Comparison of ENCODE assay signal across 8 cellular contexts in genomic region chr15:94324117-94324826, GRCh38.
DNase-seq lines count a peak whose midpoint lies in the region; ATAC-seq and TF ChIP-seq lines count a peak whose summit lies in the region.

No MANE protein-coding gene starts in this region.

- peak overlapping the region; percentile 68; the same call in 1 of the 2 replicates for H3K4ac ChIP-seq in IMR-90 (ENCODE audit: low read depth, low read length)

- no TSS peak for BruUV-seq in IMR-90 (replicated peaks; lab: Mats Ljungman, UMichigan)
- no TSS peak for BruUV-seq in PC-3 (replicated peaks; lab: Mats Ljungman, UMichigan)

- H3K9me2 ChIP-seq in PC-3 (replicated peaks; ENCODE audit: low read length) = no peaks in the 10 kb centered on the region

- DNase-seq in EH (ENCODE audit: low read depth) = peak; percentile 61
- peak; percentile 65 for DNase-seq in IMR-90
- peak; percentile 66 for DNase-seq in PC-3
- DNase-seq in activated T-helper 1 cell treated with anti-CD3 and anti-CD28 coated beads, Interleukin-12 subunit alpha, Interleukin-12 subunit beta, Interleukin-2, Interleukin-4 antibody, amounts not matched to agents 30 ng/mL and 10 ng/mL and 1 ng/mL, durations not matched to agents 14 hours and 24 hours and 36 hours (ENCODE audit: low spot score) = peak; percentile 44
- DNase-seq in foreskin keratinocyte = peak in 1 of 2 donors; percentile 22
- peak; percentile 15 to 56 (median 40) for DNase-seq in ovary
- no peak for DNase-seq in vagina (ENCODE audit: extremely low spot score in 2 of 2)

- no peak overlapping the region for H3K18ac ChIP-seq in IMR-90 (ENCODE audit: low read depth, low read length)

- dilution Hi-C loops in IMR-90 (cut with HindIII; ENCODE audit: low sequenced_read_pairs, unreplicated experiment) = no loop called here

- TF ChIP-seq EP300 in ovary (IDR thresholded peaks at IDR 0.05) = no peak

- 23% methylated on average over 4 of the region's 17 CpGs; no CpG with 5 or more reads in 1 of the 2 experiments for WGBS in IMR-90 (ENCODE audit: extremely low coverage in 2 of 2, insufficient read length in 1 of 2), 2 experiments
- WGBS in ovary, 3 donors = 25 to 32% (median 27%) methylated on average over 17 of the region's 17 CpGs

- H3K4me3 Mint-ChIP-seq in activated T-helper 1 cell treated with anti-CD3 and anti-CD28 coated beads, Interleukin-12 subunit alpha, Interleukin-12 subunit beta, Interleukin-2, Interleukin-4 antibody, amounts not matched to agents 30 ng/mL and 10 ng/mL and 1 ng/mL, durations not matched to agents 14 hours and 24 hours and 36 hours = no peak overlapping the region

- H3K9me1 ChIP-seq in IMR-90 (ENCODE audit: insufficient read depth, low read length) = no peaks in the 10 kb centered on the region

- no peaks in the 10 kb centered on the region for H3F3A ChIP-seq in PC-3 (ENCODE audit: low read length, unreplicated experiment)

- POLR2A ChIA-PET in IMR-90 (lab: Charles Lee; ENCODE audit: unreplicated experiment) = no interaction called here
- POLR2A ChIA-PET in PC-3 (lab: Charles Lee; ENCODE audit: unreplicated experiment) = no interaction called here

- no peaks in the 10 kb centered on the region for H4K20me1 ChIP-seq in IMR-90 (ENCODE audit: insufficient read depth, low read length)
- no peaks in the 10 kb centered on the region for H4K20me1 ChIP-seq in PC-3 (ENCODE audit: low read length)

- no peaks in the 10 kb centered on the region for H3K27me3 ChIP-seq in IMR-90 (ENCODE audit: control insufficient read depth, insufficient read depth, low read length)
- H3K27me3 ChIP-seq in PC-3 (ENCODE audit: low read length) = no peaks in the 10 kb centered on the region
- no peaks in the 10 kb centered on the region for H3K27me3 ChIP-seq in foreskin keratinocyte
- H3K27me3 ChIP-seq in ovary = no peaks in the 10 kb centered on the region
- H3K27me3 ChIP-seq in vagina = no peaks in the 10 kb centered on the region

- no peak overlapping the region for H3K9ac ChIP-seq in IMR-90 (ENCODE audit: low read depth, low read length)
- no peak overlapping the region for H3K9ac ChIP-seq in PC-3 (ENCODE audit: low read length)

- no peak overlapping the region; the same call in 1 of the 2 replicates for H4K91ac ChIP-seq in IMR-90 (ENCODE audit: insufficient read depth, low read depth, low read length)

- H3K4me1 ChIP-seq in IMR-90 (ENCODE audit: control insufficient read depth, insufficient read depth, low read length) = no peaks in the 10 kb centered on the region
- H3K4me1 ChIP-seq in PC-3 (ENCODE audit: insufficient read depth, low read length) = no peaks in the 10 kb centered on the region
- no peaks in the 10 kb centered on the region for H3K4me1 ChIP-seq in foreskin keratinocyte
- no peaks in the 10 kb centered on the region for H3K4me1 ChIP-seq in ovary (ENCODE audit: insufficient read depth)
- peaks cover 23% of the 10 kb centered on the region for H3K4me1 ChIP-seq in vagina

- CTCF ChIA-PET in IMR-90 (lab: Yijun Ruan, JAX) (interaction anchor here (0.8 to 4.9 kb wide), 13 partner anchors 8 to 167 kb away, joined by 3 to 58 read pairs (median 3); no protein-coding TSS in a partner anchor), PC-3 (lab: Charles Lee) (interaction anchor here (0.7 kb wide), 1 partner anchor 1294 kb away, joined by 3 read pairs; no protein-coding TSS in a partner anchor)

- H3K23ac ChIP-seq in IMR-90 (ENCODE audit: low read depth, low read length) = no peak overlapping the region

- no peak overlapping the region; the same call in 1 of the 2 replicates for H4K5ac ChIP-seq in IMR-90 (ENCODE audit: low read depth, low read length)

- no peak overlapping the region for H3K4me2 ChIP-seq in IMR-90 (ENCODE audit: low read depth, low read length)
- H3K4me2 ChIP-seq in PC-3 (ENCODE audit: low read length) = peak overlapping the region; percentile 28; the same call in 1 of the 2 replicates

- peaks cover 45% of the 10 kb centered on the region for H3K36me3 Mint-ChIP-seq in activated T-helper 1 cell treated with anti-CD3 and anti-CD28 coated beads, Interleukin-12 subunit alpha, Interleukin-12 subunit beta, Interleukin-2, Interleukin-4 antibody, amounts not matched to agents 30 ng/mL and 10 ng/mL and 1 ng/mL, durations not matched to agents 14 hours and 24 hours and 36 hours (ENCODE audit: low read depth)

- no peak overlapping the region for H3K56ac ChIP-seq in IMR-90 (ENCODE audit: extremely low read depth, insufficient read depth, low read length)

- H2AK5ac ChIP-seq in IMR-90 (ENCODE audit: low read depth, low read length) = no peak overlapping the region; the same call in 1 of the 2 replicates

- no peaks in the 10 kb centered on the region for H3K27me3 Mint-ChIP-seq in activated T-helper 1 cell treated with anti-CD3 and anti-CD28 coated beads, Interleukin-12 subunit alpha, Interleukin-12 subunit beta, Interleukin-2, Interleukin-4 antibody, amounts not matched to agents 30 ng/mL and 10 ng/mL and 1 ng/mL, durations not matched to agents 14 hours and 24 hours and 36 hours (ENCODE audit: insufficient read depth)

- H2AFZ ChIP-seq in IMR-90 (replicated peaks; ENCODE audit: low read length, poor library complexity) (peak overlapping the region; percentile 67), PC-3 (ENCODE audit: low read length) (peak overlapping the region; percentile 31; the same call in 1 of the 2 replicates)

- no peak overlapping the region for H2BK5ac ChIP-seq in IMR-90 (ENCODE audit: low read depth, low read length, poor library complexity, severe bottlenecking)

- H3K14ac ChIP-seq in IMR-90 (replicated peaks; ENCODE audit: low read depth, low read length) = no peak overlapping the region

- H3K36me3 ChIP-seq in IMR-90 (ENCODE audit: control insufficient read depth, insufficient read depth, low read length) (no peaks in the 10 kb centered on the region), PC-3 (ENCODE audit: low read depth, low read length) (no peaks in the 10 kb centered on the region; the same call in 1 of the 2 replicates), ovary (no peaks in the 10 kb centered on the region), vagina (no peaks in the 10 kb centered on the region)

- H2BK120ac ChIP-seq in IMR-90 (ENCODE audit: low read depth, low read length) = 0 out of 2 replicates have a peak overlapping the region, but pooled peaks have one; percentile 29

- peak; percentile 93 for TF ChIP-seq RAD21 in IMR-90 (IDR thresholded peaks at IDR 0.05; ENCODE audit: low read length)

- in situ Hi-C loops in IMR-90 (cut with MboI; ENCODE audit: low sequenced_read_pairs) = loop anchor here (5.0 to 10.0 kb wide), 2 partner anchors 162 to 1289 kb away; no protein-coding TSS in a partner anchor

- H3K27ac ChIP-seq in IMR-90 (ENCODE audit: insufficient read depth, low read length) = no peak overlapping the region
- no peak overlapping the region for H3K27ac ChIP-seq in PC-3 (ENCODE audit: low read length)
- H3K27ac ChIP-seq in foreskin keratinocyte = no peak overlapping the region
- no peak overlapping the region for H3K27ac ChIP-seq in ovary
- H3K27ac ChIP-seq in vagina = no peak overlapping the region

- TF ChIP-seq CTCF in IMR-90 (conservative IDR thresholded peaks at IDR 0.05; ENCODE audit: low read depth, low read length) = peak; percentile 92
- peak; percentile 91 for TF ChIP-seq CTCF in PC-3 (conservative IDR thresholded peaks at IDR 0.05; ENCODE audit: low read depth, low read length)
- TF ChIP-seq CTCF in foreskin keratinocyte (conservative IDR thresholded peaks at IDR 0.05) = peak; percentile 94
- peak; percentile 56 to 77 (median 71) for TF ChIP-seq CTCF in ovary (IDR thresholded peaks at IDR 0.05)
- TF ChIP-seq CTCF in vagina (IDR thresholded peaks at IDR 0.05) = peak; percentile 74 to 92 (median 84)

- H2BK15ac ChIP-seq in IMR-90 (ENCODE audit: low read depth, low read length) = no peak overlapping the region

- no peaks in the 10 kb centered on the region for H3K79me2 ChIP-seq in PC-3 (ENCODE audit: low read length)

- H3K9me3 Mint-ChIP-seq in activated T-helper 1 cell treated with anti-CD3 and anti-CD28 coated beads, Interleukin-12 subunit alpha, Interleukin-12 subunit beta, Interleukin-2, Interleukin-4 antibody, amounts not matched to agents 30 ng/mL and 10 ng/mL and 1 ng/mL, durations not matched to agents 14 hours and 24 hours and 36 hours = no peaks in the 10 kb centered on the region

- H3K4me1 Mint-ChIP-seq in activated T-helper 1 cell treated with anti-CD3 and anti-CD28 coated beads, Interleukin-12 subunit alpha, Interleukin-12 subunit beta, Interleukin-2, Interleukin-4 antibody, amounts not matched to agents 30 ng/mL and 10 ng/mL and 1 ng/mL, durations not matched to agents 14 hours and 24 hours and 36 hours (ENCODE audit: low read depth) = peaks cover 48% of the 10 kb centered on the region

- intact Hi-C loops in IMR-90 (cut with micrococcal nuclease) = loop anchor here (1.0 to 5.0 kb wide), 3 partner anchors 160 to 1527 kb away; no protein-coding TSS in a partner anchor
- intact Hi-C loops in PC-3 (cut with micrococcal nuclease) = no loop called here
- intact Hi-C loops in activated T-helper 1 cell treated with anti-CD3 and anti-CD28 coated beads, Interleukin-12 subunit alpha, Interleukin-12 subunit beta, Interleukin-2, Interleukin-4 antibody, amounts not matched to agents 30 ng/mL and 10 ng/mL and 1 ng/mL, durations not matched to agents 14 hours and 24 hours and 36 hours (cut with micrococcal nuclease) = loop anchor here (1.0 to 2.0 kb wide), 6 partner anchors 17 to 327 kb away; partner anchors contain the start of gene MCTP2
- intact Hi-C loops in ovary (cut with DNase I) = loop anchor here in 1 of 4 donors (10.0 kb wide), 1 partner anchor 159 kb away; no protein-coding TSS in a partner anchor
- intact Hi-C loops in vagina (cut with DNase I) = no loop called here

- no peak for TF ChIP-seq POLR2A in IMR-90 (IDR thresholded peaks at IDR 0.05; ENCODE audit: low read depth, low read length)
- TF ChIP-seq POLR2A in ovary (IDR thresholded peaks at IDR 0.05) = no peak
- no peak for TF ChIP-seq POLR2A in vagina (IDR thresholded peaks at IDR 0.05)

- H3K4me3 ChIP-seq in IMR-90 (ENCODE audit: insufficient read depth, low read depth, low read length) = no peak overlapping the region
- no peak overlapping the region for H3K4me3 ChIP-seq in PC-3 (ENCODE audit: low read length)
- H3K4me3 ChIP-seq in ovary = no peak overlapping the region
- no peak overlapping the region for H3K4me3 ChIP-seq in vagina

- H4K8ac ChIP-seq in IMR-90 (ENCODE audit: low read depth in 2 of 2, low read length in 2 of 2) = 0 out of 4 replicates have a peak overlapping the region, but pooled peaks of 1 of the 2 experiments have one; percentile 48

- H2BK20ac ChIP-seq in IMR-90 (ENCODE audit: low read depth, low read length) = no peak overlapping the region

- H3K9me3 ChIP-seq in IMR-90 (ENCODE audit: control insufficient read depth, insufficient read depth, low read length) (no peaks in the 10 kb centered on the region), PC-3 (ENCODE audit: low read length) (no peaks in the 10 kb centered on the region), ovary (no peaks in the 10 kb centered on the region), vagina (no peaks in the 10 kb centered on the region)

- H2AK9ac ChIP-seq in IMR-90 (replicated peaks; ENCODE audit: low read depth, low read length, poor library complexity) = peak overlapping the region; percentile 10

- peak; percentile 88 for ATAC-seq in GM21529 (IDR thresholded peaks at IDR 0.05; ENCODE audit: unreplicated experiment)
- peak; percentile 97 for ATAC-seq in IMR-90 (ENCODE audit: low read depth)
- 0 out of 2 replicates have a peak, but pooled peaks have one; percentile 68 for ATAC-seq in PC-3
- ATAC-seq in foreskin keratinocyte = peak; percentile 76

- no peak overlapping the region for H3K27ac Mint-ChIP-seq in activated T-helper 1 cell treated with anti-CD3 and anti-CD28 coated beads, Interleukin-12 subunit alpha, Interleukin-12 subunit beta, Interleukin-2, Interleukin-4 antibody, amounts not matched to agents 30 ng/mL and 10 ng/mL and 1 ng/mL, durations not matched to agents 14 hours and 24 hours and 36 hours

- H3K79me1 ChIP-seq in IMR-90 (ENCODE audit: low read depth in 1 of 2, low read length in 2 of 2) = no peaks in the 10 kb centered on the region

Comparison
In these comparisons a context has a peak if more than half of its experiments do, and no peak if none do; other contexts are left out.
1. DNase-seq: peak in EH (single experiment), IMR-90 (single experiment), PC-3 (single experiment), activated T-helper 1 cell treated with anti-CD3 and anti-CD28 coated beads, Interleukin-12 subunit alpha, Interleukin-12 subunit beta, Interleukin-2, Interleukin-4 antibody, amounts not matched to agents 30 ng/mL and 10 ng/mL and 1 ng/mL, durations not matched to agents 14 hours and 24 hours and 36 hours (single experiment) and ovary (5 of 5); none in vagina (0 of 2).
2. intact Hi-C loops: an anchor here in IMR-90 (1.0 to 5.0 kb wide) and activated T-helper 1 cell treated with anti-CD3 and anti-CD28 coated beads, Interleukin-12 subunit alpha, Interleukin-12 subunit beta, Interleukin-2, Interleukin-4 antibody, amounts not matched to agents 30 ng/mL and 10 ng/mL and 1 ng/mL, durations not matched to agents 14 hours and 24 hours and 36 hours (1.0 to 2.0 kb wide); none called in PC-3 and vagina.
3. Peak in every context shown above with its lines, with median percentiles within 50 percentile points of each other: ATAC-seq and CTCF ChIP-seq.